Comparison of ENCODE assay signal across 32 cellular contexts in the genomic region with DNA sequence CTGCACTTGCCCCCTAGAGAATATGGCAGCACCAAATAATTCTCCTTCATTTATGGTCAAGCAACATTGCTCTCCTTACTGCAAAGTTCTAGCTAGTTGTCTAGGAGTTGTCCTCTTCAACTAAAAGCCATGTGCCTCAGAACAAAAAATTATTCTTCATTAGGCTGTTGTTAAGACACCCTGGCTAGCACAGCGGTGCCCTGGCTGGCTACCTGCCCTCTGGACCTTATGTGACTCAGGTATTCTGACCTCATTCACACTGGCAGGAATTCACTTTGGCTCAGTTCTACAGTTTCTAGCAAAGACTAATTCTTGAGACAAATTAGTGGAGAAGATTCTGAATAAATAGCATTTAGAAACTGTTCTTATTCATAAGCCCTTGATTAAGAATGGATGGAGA.
DNase-seq lines count a peak whose midpoint lies in the region; ATAC-seq, FAIRE-seq and TF ChIP-seq lines count a peak whose summit lies in the region.
"Had no signal": no experiment of that assay in that cellular context is flagged by ENCODE, and none has a peak within 500 bp of the region (broad histone marks: within the 10 kb centered on the region; RNA-seq: fewer than 3 reads in every experiment).

No MANE protein-coding gene starts in this region.

- TF ChIP-seq EP300 in sigmoid colon (IDR thresholded peaks at IDR 0.05), result no peak

- CTCF ChIA-PET in Calu3 (lab: Charles Lee), result interaction anchor here (1.3 to 1.4 kb wide), 2 partner anchors 9 to 11 kb away, joined by 4 read pairs; no protein-coding TSS in a partner anchor
- CTCF ChIA-PET in Panc1 (lab: Charles Lee), result no interaction called here
- CTCF ChIA-PET in WTC11 (lab: Charles Lee), result no interaction called here

- TF ChIP-seq POLR2A in heart left ventricle (IDR thresholded peaks at IDR 0.05) (no peak), sigmoid colon (IDR thresholded peaks at IDR 0.05) (no peak)

- peaks cover 47% of the 10 kb centered on the region for H3K4me1 Mint-ChIP-seq in Calu3 (ENCODE audit: low read depth, unreplicated experiment)
- H3K4me1 Mint-ChIP-seq in WTC11, result no peaks in the 10 kb centered on the region
- H3K4me1 Mint-ChIP-seq: CD14-positive monocyte; stimulated activated effector memory CD8-positive, alpha-beta T cell treated with anti-CD3 and anti-CD28 coated beads, Interleukin-12 subunit alpha, Interleukin-12 subunit beta, amount 100 ng/mL, for 72 hours had no signal

- H3K4me1 ChIP-seq in Panc1 (ENCODE audit: control insufficient read depth, insufficient read depth, low read length) (no peaks in the 10 kb centered on the region), pancreas (peaks cover 0 to 2% (median 0%) of the 10 kb centered on the region in 3 donors), heart left ventricle (no peaks in the 10 kb centered on the region), sigmoid colon (peaks cover 0 to 14% (median 0%) of the 10 kb centered on the region in 4 donors)
- H3K4me1 ChIP-seq: left ventricle myocardium inferior, Peyer's patch, prostate gland, suprapubic skin had no signal

- H3K36me3 Mint-ChIP-seq in Calu3 (ENCODE audit: insufficient read depth, unreplicated experiment) (no peaks in the 10 kb centered on the region), WTC11 (no peaks in the 10 kb centered on the region; the same call in 1 of the 2 replicates)
- H3K36me3 Mint-ChIP-seq: activated naive CD4-positive, alpha-beta T cell treated with anti-CD3 and anti-CD28 coated beads, Interleukin-2, amount 50 U/mL, for 72 hours; CD14-positive monocyte; naive thymus-derived CD4-positive, alpha-beta T cell; stimulated activated effector memory CD8-positive, alpha-beta T cell treated with anti-CD3 and anti-CD28 coated beads, Interleukin-12 subunit alpha, Interleukin-12 subunit beta, amount 100 ng/mL, for 72 hours had no signal

- in situ Hi-C loops in Panc1 (cut with HindIII; ENCODE audit: low pct_unique_long_range_greater_than_20kb, low sequenced_read_pairs), result no loop called here

- H3K27me3 Mint-ChIP-seq in Calu3 (ENCODE audit: unreplicated experiment), result no peaks in the 10 kb centered on the region
- no peaks in the 10 kb centered on the region for H3K27me3 Mint-ChIP-seq in WTC11 (ENCODE audit: low read depth)
- H3K27me3 Mint-ChIP-seq: naive thymus-derived CD4-positive, alpha-beta T cell had no signal

- H3K27me3 ChIP-seq in Panc1 (ENCODE audit: control insufficient read depth, insufficient read depth, low read length) (no peaks in the 10 kb centered on the region), pancreas (no peaks in the 10 kb centered on the region), heart left ventricle (no peaks in the 10 kb centered on the region), sigmoid colon (no peaks in the 10 kb centered on the region)
- H3K27me3 ChIP-seq: neutrophil, Peyer's patch, suprapubic skin had no signal

- WGBS in pancreas, 2 donors, result 18 to 19% methylated on average over 1 of the region's 1 CpG
- WGBS in heart left ventricle, 4 donors, result 74 to 91% (median 87%) methylated on average over 1 of the region's 1 CpG
- WGBS in sigmoid colon, 2 donors, result 91 to 94% methylated on average over 1 of the region's 1 CpG

- no peak for DNase-seq in Calu3
- DNase-seq in Panc1 (ENCODE audit: low read depth, low spot score), result no peak
- peak; percentile 40 for DNase-seq in fibroblast of the aortic adventitia (ENCODE audit: low read depth)
- DNase-seq in pancreas, result peak; percentile 39 to 73 (median 52)
- no peak for DNase-seq in heart left ventricle
- no peak for DNase-seq in sigmoid colon
- DNase-seq in activated CD4-positive, alpha-beta T cell treated with anti-CD3 and anti-CD28 coated beads, Interleukin-2, amount 50 U/mL, for 4 hours, result no peak
- DNase-seq in WTC11 (ENCODE audit: low spot score), result no peak
- DNase-seq: activated CD4-positive, alpha-beta T cell treated with anti-CD3 and anti-CD28 coated beads for 4 hours; DND-41; glutamatergic neuron; H7; Karpas-422; left ventricle myocardium inferior; MV-4-11; naive thymus-derived CD4-positive, alpha-beta T cell; NCI-H1436 treated with DMSO at 0.1 percent for 48 hours; NCI-H2081 treated with DMSO at 0.1 percent for 48 hours; NCI-H748 treated with DMSO at 0.1 percent for 48 hours; Peyer's patch; SIG-M5; stimulated activated CD4-positive, alpha-beta T cell treated with anti-CD3 and anti-CD28 coated beads, Interleukin-15, amount 100 ng/mL, for 24 hours; stimulated activated CD4-positive, alpha-beta T cell treated with anti-CD3 and anti-CD28 coated beads, Interleukin-4, amount 100 ng/mL, for 4 hours had no signal

- peak overlapping the region; percentile 83 for H3K27ac ChIP-seq in Panc1 (ENCODE audit: low read length)
- H3K27ac ChIP-seq in pancreas, result no peak overlapping the region
- no peak overlapping the region for H3K27ac ChIP-seq in heart left ventricle
- H3K27ac ChIP-seq in sigmoid colon, result no peak overlapping the region
- H3K27ac ChIP-seq: left ventricle myocardium inferior, neutrophil, Peyer's patch, prostate gland, suprapubic skin had no signal

- intact Hi-C loops in Calu3 (cut with micrococcal nuclease; ENCODE audit: unreplicated experiment), result no loop called here
- intact Hi-C loops in Panc1 (cut with micrococcal nuclease; ENCODE audit: unreplicated experiment), result no loop called here
- intact Hi-C loops in pancreas (cut with DNase I), result no loop called here
- intact Hi-C loops in heart left ventricle (cut with DNase I), result no loop called here
- intact Hi-C loops in sigmoid colon (cut with DNase I), result no loop called here

- POLR2A ChIA-PET in Panc1 (lab: Charles Lee) (no interaction called here), WTC11 (lab: Charles Lee) (no interaction called here)

- no TSS peak for BruUV-seq in Calu3 (replicated peaks; lab: Mats Ljungman, UMichigan)
- BruUV-seq in Panc1 (replicated peaks; lab: Mats Ljungman, UMichigan), result no TSS peak

- no peaks in the 10 kb centered on the region for H3K36me3 ChIP-seq in Panc1 (ENCODE audit: control insufficient read depth, insufficient read depth, low read length)
- H3K36me3 ChIP-seq in pancreas, result no peaks in the 10 kb centered on the region
- H3K36me3 ChIP-seq in heart left ventricle, result no peaks in the 10 kb centered on the region
- no peaks in the 10 kb centered on the region for H3K36me3 ChIP-seq in sigmoid colon
- H3K36me3 ChIP-seq: left ventricle myocardium inferior, neutrophil, Peyer's patch, prostate gland, suprapubic skin had no signal

- ATAC-seq in Panc1 (no peak), pancreas (peak; percentile 89 to 97 (median 94)), heart left ventricle (no peak), WTC11 (no peak)
- ATAC-seq: activated naive CD4-positive, alpha-beta T cell treated with anti-CD3 and anti-CD28 coated beads, Interleukin-2, amount 50 U/mL, for 72 hours; naive thymus-derived CD4-positive, alpha-beta T cell; stimulated activated effector memory CD8-positive, alpha-beta T cell treated with anti-CD3 and anti-CD28 coated beads, Interleukin-12 subunit alpha, Interleukin-12 subunit beta, amount 100 ng/mL, for 72 hours had no signal

- H3K4me3 ChIP-seq in Panc1 (ENCODE audit: low read depth in 2 of 2, low read length in 2 of 2) (no peak overlapping the region), fibroblast of the aortic adventitia (ENCODE audit: low read depth, low read length) (no peak overlapping the region), pancreas (no peak overlapping the region), heart left ventricle (no peak overlapping the region), sigmoid colon (no peak overlapping the region)
- H3K4me3 ChIP-seq: left ventricle myocardium inferior, Peyer's patch, prostate gland, suprapubic skin had no signal

- H3K9me3 Mint-ChIP-seq in Calu3 (ENCODE audit: low read depth, unreplicated experiment) (no peaks in the 10 kb centered on the region), WTC11 (no peaks in the 10 kb centered on the region; the same call in 1 of the 2 replicates)
- H3K9me3 Mint-ChIP-seq: stimulated activated effector memory CD8-positive, alpha-beta T cell treated with anti-CD3 and anti-CD28 coated beads, Interleukin-12 subunit alpha, Interleukin-12 subunit beta, amount 100 ng/mL, for 72 hours; T-helper 2 cell treated with Interferon-gamma antibody and Interleukin-4, amounts not matched to agents 5 μg/mL and 100 μg/mL, for 36 hours had no signal

- peak overlapping the region; percentile 42 for H3K27ac Mint-ChIP-seq in Calu3 (ENCODE audit: unreplicated experiment)
- H3K27ac Mint-ChIP-seq in WTC11, result no peak overlapping the region
- H3K27ac Mint-ChIP-seq: activated naive CD4-positive, alpha-beta T cell treated with anti-CD3 and anti-CD28 coated beads, Interleukin-2, amount 50 U/mL, for 72 hours; CD14-positive monocyte; naive thymus-derived CD4-positive, alpha-beta T cell; stimulated activated effector memory CD8-positive, alpha-beta T cell treated with anti-CD3 and anti-CD28 coated beads, Interleukin-12 subunit alpha, Interleukin-12 subunit beta, amount 100 ng/mL, for 72 hours; T-helper 2 cell treated with Interferon-gamma antibody and Interleukin-4, amounts not matched to agents 5 μg/mL and 100 μg/mL, for 36 hours had no signal

- TF ChIP-seq CTCF in Calu3 (IDR thresholded peaks at IDR 0.05; ENCODE audit: unreplicated experiment) (no peak), Panc1 (IDR thresholded peaks at IDR 0.05) (no peak), fibroblast of the aortic adventitia (IDR thresholded peaks at IDR 0.05; ENCODE audit: insufficient read depth, low read length) (no peak), pancreas (IDR thresholded peaks at IDR 0.05) (no peak), heart left ventricle (IDR thresholded peaks at IDR 0.05) (no peak), sigmoid colon (IDR thresholded peaks at IDR 0.05) (no peak), WTC11 (IDR thresholded peaks at IDR 0.05) (no peak)

- peaks cover 12% of the 10 kb centered on the region; the same call in 1 of the 2 replicates for H3K9me3 ChIP-seq in Panc1 (ENCODE audit: control insufficient read depth, insufficient read depth, low read depth, low read length)
- H3K9me3 ChIP-seq in pancreas, result no peaks in the 10 kb centered on the region
- H3K9me3 ChIP-seq in heart left ventricle, result no peaks in the 10 kb centered on the region
- H3K9me3 ChIP-seq in sigmoid colon, result no peaks in the 10 kb centered on the region
- H3K9me3 ChIP-seq: left ventricle myocardium inferior, neutrophil, Peyer's patch, prostate gland, suprapubic skin had no signal

- H3K4me3 Mint-ChIP-seq in Calu3 (ENCODE audit: low read depth, unreplicated experiment), result no peak overlapping the region
- no peak overlapping the region for H3K4me3 Mint-ChIP-seq in WTC11
- H3K4me3 Mint-ChIP-seq: CD14-positive monocyte; naive thymus-derived CD4-positive, alpha-beta T cell; stimulated activated effector memory CD8-positive, alpha-beta T cell treated with anti-CD3 and anti-CD28 coated beads, Interleukin-12 subunit alpha, Interleukin-12 subunit beta, amount 100 ng/mL, for 72 hours; T-helper 2 cell treated with Interferon-gamma antibody and Interleukin-4, amounts not matched to agents 5 μg/mL and 100 μg/mL, for 36 hours had no signal

- FAIRE-seq in pancreas (lab: Jason Lieb, UNC), result no peak
- FAIRE-seq: bronchial epithelial cell, colon had no signal

TF ChIP-seq in WTC11, 78 proteins besides CTCF, POLR2A, EP300 and RAD21 (continues in another document):
- no peak for TF ChIP-seq NFATC4 (CRISPR knock-in tag; IDR thresholded peaks at IDR 0.05)
- TF ChIP-seq CREB1 (CRISPR knock-in tag; IDR thresholded peaks at IDR 0.05), result no peak
- TF ChIP-seq TEAD4 (CRISPR knock-in tag; IDR thresholded peaks at IDR 0.05), result no peak
- no peak for TF ChIP-seq ZNF423 (CRISPR knock-in tag; IDR thresholded peaks at IDR 0.05)
- TF ChIP-seq JUN (CRISPR knock-in tag; IDR thresholded peaks at IDR 0.05), result no peak

Comparison
In these comparisons a context has a peak if more than half of its experiments do, and no peak if none do; other contexts are left out.
1. DNase-seq: peak in fibroblast of the aortic adventitia (single experiment) and pancreas (6 of 6); none in Calu3 (single experiment), Panc1 (single experiment), heart left ventricle (0 of 5), sigmoid colon (single experiment), activated CD4-positive, alpha-beta T cell treated with anti-CD3 and anti-CD28 coated beads, Interleukin-2, amount 50 U/mL, for 4 hours (0 of 2) and WTC11 (single experiment).
2. ATAC-seq: peak in pancreas (4 of 4); none in Panc1 (single experiment), heart left ventricle (0 of 4) and WTC11 (single experiment).